In the genomic region with DNA sequence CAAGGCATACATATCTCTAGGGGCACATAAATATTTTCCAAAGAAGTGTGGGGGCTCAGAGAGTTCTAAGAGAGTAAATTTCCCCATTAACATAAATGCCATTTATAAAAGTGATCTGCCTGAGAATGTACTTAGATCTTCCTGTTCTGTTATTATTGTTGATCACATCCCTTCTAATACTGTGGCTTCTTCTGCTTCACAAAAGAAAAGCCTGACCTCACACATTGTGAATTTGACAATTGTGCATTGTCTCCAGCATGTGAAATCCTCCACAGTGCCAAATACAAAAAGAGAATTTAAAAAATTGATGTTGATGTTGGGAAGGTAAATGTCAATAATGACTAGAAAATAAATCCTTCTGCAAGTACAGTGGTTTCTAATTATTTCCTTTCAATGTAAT, we compare ENCODE assay signal across 22 cellular contexts.
"Had no signal": no experiment of that assay in that cellular context is flagged by ENCODE, and none has a peak within 500 bp of the region (broad histone marks: within the 10 kb centered on the region; RNA-seq: fewer than 3 reads in every experiment).

No MANE protein-coding gene starts in this region.

- H3K4me1 ChIP-seq: Peyer's patch, SJCRH30 had no signal

- H3K4me2 ChIP-seq: SK-N-SH had no signal

- H3K27me3 Mint-ChIP-seq: activated CD4-positive, alpha-beta memory T cell treated with anti-CD3 and anti-CD28 coated beads, Interleukin-2, amount 10 ng/mL, durations not matched to agents 7 days and 5 days; activated CD4-positive, alpha-beta T cell treated with anti-CD3 and anti-CD28 coated beads for 36 hours; activated naive CD8-positive, alpha-beta T cell; activated T-helper 17 cell treated with anti-CD3 and anti-CD28 coated beads, Interleukin-2, amount 50 U/mL, for 72 hours had no signal

- DNase-seq: activated CD4-positive, alpha-beta memory T cell treated with anti-CD3 and anti-CD28 coated beads, Interleukin-2, amount 10 ng/mL, durations not matched to agents 7 days and 5 days; activated CD4-positive, alpha-beta T cell treated with anti-CD3 and anti-CD28 coated beads for 36 hours; activated CD4-positive, alpha-beta T cell treated with anti-CD3 and anti-CD28 coated beads, Interleukin-2, amount 50 U/mL, for 1 hour; activated gamma-delta T cell; activated naive CD4-positive, alpha-beta T cell treated with anti-CD3 and anti-CD28 coated beads for 36 hours; activated T-cell treated with anti-CD3 and anti-CD28 coated beads for 4 hours; activated T-cell treated with anti-CD3 and anti-CD28 coated beads, Interleukin-2, amount 50 U/mL, for 48 hours; NCI-H1048; NCI-H146; NCI-H187 treated with DMSO at 0.1 percent for 48 hours; NCI-H2081 treated with DMSO at 0.1 percent for 48 hours; NCI-H446; NCI-H524; Peyer's patch; Right ventricle myocardium superior; SJCRH30; SK-N-SH; T-helper 1 cell had no signal

- H3K36me3 Mint-ChIP-seq: activated naive CD8-positive, alpha-beta T cell had no signal

- H3K9ac ChIP-seq: SK-N-SH had no signal

- ATAC-seq: activated CD4-positive, alpha-beta T cell treated with anti-CD3 and anti-CD28 coated beads for 36 hours; activated T-helper 17 cell treated with anti-CD3 and anti-CD28 coated beads, Interleukin-2, amount 50 U/mL, for 72 hours had no signal

- H3K36me3 ChIP-seq: Peyer's patch, SJCRH30 had no signal

- H3K4me3 Mint-ChIP-seq: activated CD4-positive, alpha-beta memory T cell treated with anti-CD3 and anti-CD28 coated beads, Interleukin-2, amount 10 ng/mL, durations not matched to agents 7 days and 5 days; activated CD4-positive, alpha-beta T cell treated with anti-CD3 and anti-CD28 coated beads for 36 hours; activated naive CD4-positive, alpha-beta T cell treated with anti-CD3 and anti-CD28 coated beads for 36 hours; activated naive CD8-positive, alpha-beta T cell; activated T-helper 17 cell treated with anti-CD3 and anti-CD28 coated beads, Interleukin-2, amount 50 U/mL, for 72 hours had no signal

- H3K4me1 Mint-ChIP-seq: activated CD4-positive, alpha-beta memory T cell treated with anti-CD3 and anti-CD28 coated beads, Interleukin-2, amount 10 ng/mL, durations not matched to agents 7 days and 5 days; activated CD4-positive, alpha-beta T cell treated with anti-CD3 and anti-CD28 coated beads for 36 hours; activated T-helper 17 cell treated with anti-CD3 and anti-CD28 coated beads, Interleukin-2, amount 50 U/mL, for 72 hours had no signal

- H3K27ac Mint-ChIP-seq: activated CD4-positive, alpha-beta memory T cell treated with anti-CD3 and anti-CD28 coated beads, Interleukin-2, amount 10 ng/mL, durations not matched to agents 7 days and 5 days; activated CD4-positive, alpha-beta T cell treated with anti-CD3 and anti-CD28 coated beads for 36 hours; activated naive CD4-positive, alpha-beta T cell treated with anti-CD3 and anti-CD28 coated beads for 36 hours; activated naive CD8-positive, alpha-beta T cell; activated T-helper 17 cell treated with anti-CD3 and anti-CD28 coated beads, Interleukin-2, amount 50 U/mL, for 72 hours had no signal

- H3K27ac ChIP-seq: Peyer's patch, RWPE1, SJCRH30, VCaP had no signal

- H3K9me3 ChIP-seq: SJCRH30, SK-N-SH had no signal

- H3K4me3 ChIP-seq: Peyer's patch, SJCRH30 had no signal

- H3K27me3 ChIP-seq: Peyer's patch, SJCRH30 had no signal
